In the genomic region with DNA sequence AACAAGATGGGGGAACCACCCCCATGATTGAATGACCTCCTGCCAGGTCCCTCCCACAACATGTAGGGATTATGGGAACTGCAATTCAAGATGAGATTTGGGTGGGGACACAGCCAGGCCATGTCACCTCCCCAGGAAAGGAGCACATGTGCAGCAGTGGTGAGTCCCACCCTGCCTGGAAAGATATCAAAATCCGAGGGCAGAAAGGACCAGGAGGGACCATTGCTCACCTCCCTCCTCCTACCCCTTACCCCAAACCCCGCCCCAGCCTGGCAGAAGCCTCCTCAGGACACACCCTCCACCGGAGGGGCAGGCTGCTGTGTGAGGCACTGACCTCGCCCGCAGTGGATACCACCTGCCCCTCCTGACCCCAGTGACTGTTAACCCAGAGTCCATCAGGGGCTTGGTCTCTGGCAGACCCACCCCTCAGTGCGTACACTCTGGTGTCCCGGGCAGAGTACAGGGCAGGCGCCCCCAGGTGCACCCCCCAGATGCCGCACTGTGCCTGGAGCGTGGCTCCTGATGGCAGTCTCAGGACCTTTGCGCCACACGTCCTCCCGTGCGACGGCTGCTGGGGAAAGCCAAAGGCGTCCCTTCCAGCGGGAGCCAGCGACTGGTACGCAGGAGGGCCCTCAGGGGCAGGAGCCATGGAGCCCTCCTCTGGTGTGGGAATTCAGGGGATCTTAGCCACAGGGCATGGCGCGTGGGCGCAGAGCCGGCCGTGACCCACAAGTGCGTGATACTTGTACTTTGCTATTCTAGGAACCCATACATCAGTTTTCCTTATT, we compare ENCODE assay signal across 12 cellular contexts. TPM values are rescaled to one million over a fixed set of nuclear protein-coding genes. Genes with fewer than 3 reads are reported as not detected.
DNase-seq lines count a peak whose midpoint lies in the region; ATAC-seq, FAIRE-seq and TF ChIP-seq lines count a peak whose summit lies in the region.
"Had no signal": no experiment of that assay in that cellular context is flagged by ENCODE, and none has a peak within 500 bp of the region (broad histone marks: within the 10 kb centered on the region; RNA-seq: fewer than 3 reads in every experiment).

No MANE protein-coding gene starts in this region.

- peaks cover 0 to 17% of the 10 kb centered on the region in 2 experiments for H4K20me1 ChIP-seq in H1 (replicated peaks in 1 of 2; ENCODE audit: control insufficient read depth in 1 of 2, insufficient read depth in 2 of 2, low read length in 2 of 2)

- no peak overlapping the region for H2BK20ac ChIP-seq in H1 (ENCODE audit: low read length)

- no peak overlapping the region for H4K91ac ChIP-seq in H1 (replicated peaks; ENCODE audit: insufficient read length, low read length)

- H3K4me2 ChIP-seq in H1 (ENCODE audit: insufficient read depth in 1 of 2, low read depth in 2 of 2, low read length in 2 of 2): no peak overlapping the region; a peak in 1 of 4 replicates

- no peak for TF ChIP-seq RAD21 in H1 (IDR thresholded peaks at IDR 0.05 in 1 of 2, conservative IDR thresholded peaks at IDR 0.05 in 1 of 2; ENCODE audit: low read depth in 2 of 2, low read length in 2 of 2)

- H3K79me1 ChIP-seq in H1 (ENCODE audit: low read depth, low read length): peaks cover 2% of the 10 kb centered on the region; the same call in 1 of the 2 replicates

- peak overlapping the region; percentile 83; the same call in 1 of the 2 replicates for H2BK5ac ChIP-seq in H1 (ENCODE audit: low read depth, low read length)

- H3K9ac ChIP-seq in HUES6 (ENCODE audit: low read length): peak overlapping the region; percentile 21
- no peak overlapping the region for H3K9ac ChIP-seq in H1 (replicated peaks in 1 of 4; ENCODE audit: extremely low read depth in 1 of 4, low read depth in 3 of 4, low read length in 3 of 4)

- 72% methylated on average over 25 of the region's 25 CpGs; no CpG with 5 or more reads in 1 of the 2 experiments for WGBS in H1 (ENCODE audit: extremely low coverage in 1 of 2, insufficient coverage in 1 of 2, insufficient read length in 1 of 2, insufficient replicate concordance in 2 of 2, low coverage in 1 of 2, low lambda C conversion rate in 2 of 2, missing lambda C conversion rate in 1 of 2), 2 experiments

- H3K4me3 ChIP-seq in AG04450 (ENCODE audit: low read depth, low read length) (no peak overlapping the region), HUES6 (ENCODE audit: low read depth, low read length) (no peak overlapping the region), H1 (ENCODE audit: extremely low read depth in 1 of 4, insufficient read depth in 2 of 4, low read depth in 3 of 4, low read length in 4 of 4) (no peak overlapping the region), neutrophil (ENCODE audit: low read depth in 1 of 2, low read length in 1 of 2) (no peak overlapping the region)

- H3K4me1 ChIP-seq in HUES6 (ENCODE audit: control insufficient read depth, insufficient read depth, low read length) (peaks cover 11% of the 10 kb centered on the region), H1 (replicated peaks in 1 of 4; ENCODE audit: control insufficient read depth in 3 of 4, insufficient read depth in 4 of 4, low read length in 3 of 4) (peaks cover 0 to 9% (median 4%) of the 10 kb centered on the region in 4 experiments; a peak in 5 of 7 replicates), neutrophil (ENCODE audit: control insufficient read depth in 1 of 2, insufficient read depth in 1 of 2, low read depth in 1 of 2, low read length in 1 of 2) (peaks cover under 1 to 3% of the 10 kb centered on the region in 2 experiments)

- H2AFZ ChIP-seq in H1 (ENCODE audit: low read length): no peak overlapping the region

- H3K14ac ChIP-seq in H1 (ENCODE audit: insufficient read length): no peak overlapping the region

- H2BK15ac ChIP-seq in H1 (ENCODE audit: low read length): no peak overlapping the region

- TF ChIP-seq POLR2A in H1 (IDR thresholded peaks at IDR 0.05; ENCODE audit: control extremely low read depth in 1 of 2, low read depth in 2 of 2, low read length in 2 of 2): no peak

- no peak overlapping the region for H2BK12ac ChIP-seq in H1 (ENCODE audit: low read depth, low read length)

- peak overlapping the region; percentile 31 for H3K27ac ChIP-seq in AG04450 (ENCODE audit: low read depth, low read length)
- H3K27ac ChIP-seq in HUES6 (ENCODE audit: low read depth, low read length): no peak overlapping the region
- H3K27ac ChIP-seq in H1 (ENCODE audit: low read depth, low read length): no peak overlapping the region
- peak overlapping the region; percentile 49 for H3K27ac ChIP-seq in neutrophil

- H3K23me2 ChIP-seq in H1 (ENCODE audit: low read depth, low read length): no peaks in the 10 kb centered on the region

- H2AK5ac ChIP-seq in H1 (ENCODE audit: low read depth, low read length): peak overlapping the region; percentile 40; the same call in 1 of the 2 replicates

- no peak overlapping the region for H4K5ac ChIP-seq in H1 (ENCODE audit: insufficient read length, low read depth, low read length)

- TF ChIP-seq EP300 in H1 (IDR thresholded peaks at IDR 0.05; ENCODE audit: borderline replicate concordance in 1 of 2, low read depth in 2 of 2, low read length in 2 of 2): no peak

- POLR2A ChIA-PET in AG04450 (lab: Yijun Ruan, JAX) (interaction anchor here (0.8 to 1.0 kb wide), 2 partner anchors 11 to 26 kb away, joined by 3 to 8 read pairs; no protein-coding TSS in a partner anchor), H1 (lab: Charles Lee; ENCODE audit: partially characterized antibody) (interaction anchor here (1.4 to 3.2 kb wide), 4 partner anchors 11 to 22 kb away, joined by 6 to 29 read pairs (median 12); no protein-coding TSS in a partner anchor)

- TF ChIP-seq CTCF in AG04450 (IDR thresholded peaks at IDR 0.05; ENCODE audit: low read depth, low read length) (no peak), H1 (IDR thresholded peaks at IDR 0.05; ENCODE audit: control extremely low read depth in 1 of 3, insufficient read depth in 1 of 3, low read depth in 1 of 3, low read length in 3 of 3) (no peak), neutrophil (IDR thresholded peaks at IDR 0.05) (no peak)

- no peak overlapping the region for H3K56ac ChIP-seq in H1 (replicated peaks; ENCODE audit: insufficient read length, low read depth, low read length)

- H3K9me3 ChIP-seq in AG04450 (ENCODE audit: control insufficient read depth, insufficient read depth, low read length) (peaks cover 8% of the 10 kb centered on the region; the same call in 1 of the 2 replicates), HUES6 (ENCODE audit: control insufficient read depth, insufficient read depth, low read depth, low read length) (no peaks in the 10 kb centered on the region), H1 (ENCODE audit: insufficient read depth in 2 of 2, low read depth in 1 of 2, low read length in 1 of 2) (no peaks in the 10 kb centered on the region), neutrophil (no peaks in the 10 kb centered on the region)

- H3K27me3 ChIP-seq in AG04450 (ENCODE audit: control insufficient read depth, insufficient read depth, low read length) (no peaks in the 10 kb centered on the region), HUES6 (ENCODE audit: control insufficient read depth, insufficient read depth, low read length) (no peaks in the 10 kb centered on the region), H1 (replicated peaks in 1 of 4; ENCODE audit: control insufficient read depth in 3 of 4, extremely low read depth in 1 of 4, insufficient read depth in 3 of 4, low read length in 3 of 4) (no peaks in the 10 kb centered on the region), neutrophil (no peaks in the 10 kb centered on the region)

- ATAC-seq in HG03457 (IDR thresholded peaks at IDR 0.05; ENCODE audit: unreplicated experiment): no peak
- no peak for ATAC-seq in HG02840 (IDR thresholded peaks at IDR 0.05; ENCODE audit: low FRiP score, unreplicated experiment)

- no peak overlapping the region for H3K23ac ChIP-seq in H1 (ENCODE audit: insufficient read length)

- DNase-seq in AG04450 (ENCODE audit: low read depth, low spot score) (no peak), H1 (ENCODE audit: low read depth in 1 of 2, low spot score in 2 of 2) (peak in 1 of 2 experiments; percentile 70), NCI-H526 treated with DMSO at 0.1 percent for 48 hours (lab: John Stamatoyannopoulos, UW) (no peak), HT-29 (ENCODE audit: low spot score) (no peak)
- DNase-seq: activated B cell treated with CpG ODN at 0.5 μM for 24 hours, activated gamma-delta T cell, COR-L47 had no signal

- peak overlapping the region; percentile 80 for H4K8ac ChIP-seq in H1 (ENCODE audit: extremely low read depth, insufficient read depth, low read length)

- H3K4ac ChIP-seq in H1 (replicated peaks; ENCODE audit: insufficient read length, low read depth, low read length): no peak overlapping the region

- no peak overlapping the region for H2BK120ac ChIP-seq in H1 (replicated peaks; ENCODE audit: low read depth, low read length)

- peaks cover 24% of the 10 kb centered on the region for H3K36me3 ChIP-seq in HUES6 (ENCODE audit: control insufficient read depth, insufficient read depth, low read length)
- peaks cover 0 to 8% (median 5%) of the 10 kb centered on the region in 4 experiments; a peak in 3 of 8 replicates for H3K36me3 ChIP-seq in H1 (ENCODE audit: control insufficient read depth in 2 of 4, insufficient read depth in 4 of 4, low read length in 3 of 4)
- peaks cover 86% of the 10 kb centered on the region for H3K36me3 ChIP-seq in neutrophil

- FAIRE-seq in H1 (lab: Jason Lieb, UNC): no peak
- FAIRE-seq: endometrium had no signal

- CTCF ChIA-PET in AG04450 (lab: Charles Lee) (no interaction called here), H1 (lab: Charles Lee; ENCODE audit: partially characterized antibody) (interaction anchor here (0.7 to 1.4 kb wide), 2 partner anchors 11 kb away, joined by 4 to 13 read pairs; no protein-coding TSS in a partner anchor)

- H3K18ac ChIP-seq in H1 (ENCODE audit: extremely low read depth, low read length): no peak overlapping the region; the same call in 1 of the 2 replicates

- H3K79me2 ChIP-seq in H1 (ENCODE audit: control insufficient read depth in 1 of 2, insufficient read depth in 2 of 2, low read length in 2 of 2): no peaks in the 10 kb centered on the region

RNA-seq across cellular contexts. Expression of gene PDXK, which starts 20.9 kb away (rescaled TPM):
- polyA plus RNA-seq in AG04450 (2011; rRNA removed) (129 and 142 TPM in 2 replicates), H1 (2011; rRNA removed) (78.0 and 98.0 TPM in 2 replicates)
- 163 and 204 TPM in 2 replicates for polyA minus RNA-seq in AG04450 (2011; rRNA and poly(A)+ RNA removed)
- 112 and 116 TPM in 2 replicates for total RNA-seq in H1 (2021; fragmentation: NEBNext Ultra II Directional; extraction: Animal tissue kit (Norgen Biotek cat#: 25700))
- polyA plus RNA-seq in H1 (2011; cell fraction: cytosol; rRNA removed): 101 TPM
- 89.3 TPM for polyA plus RNA-seq in H1 (2011; cell fraction: nucleus; rRNA removed)
- polyA plus RNA-seq in H1 (2012, experiment 1 of 2): 67.6 to 101 TPM (median 96.1 TPM) in 4 replicates
- 57.4 TPM for polyA plus RNA-seq in H1 (2012, experiment 2 of 2)
- 51.4 TPM for polyA plus RNA-seq in H1 (2013, experiment 1 of 2)
- polyA plus RNA-seq in H1 (2013, experiment 2 of 2): 46.9 TPM
- 109 and 120 TPM in 2 replicates for polyA minus RNA-seq in H1 (2011; rRNA and poly(A)+ RNA removed)
- 67.0 TPM for polyA minus RNA-seq in H1 (2011; cell fraction: cytosol; rRNA and poly(A)+ RNA removed)
- 33.6 TPM for polyA minus RNA-seq in H1 (2011; cell fraction: nucleus; rRNA and poly(A)+ RNA removed)
- total RNA-seq in HT-29 (2014; rRNA removed; shearing (Covaris generic)): 193 and 219 TPM in 2 replicates

RNA-seq across cellular contexts. Expression of gene CSTB, which starts 36.3 kb away (rescaled TPM):
- polyA plus RNA-seq in AG04450 (2011; rRNA removed) (54.3 and 62.0 TPM in 2 replicates), H1 (2011; rRNA removed) (63.1 and 64.1 TPM in 2 replicates)
- polyA minus RNA-seq in AG04450 (2011; rRNA and poly(A)+ RNA removed): 29.1 and 31.3 TPM in 2 replicates
- total RNA-seq in H1 (2021; fragmentation: NEBNext Ultra II Directional; extraction: Animal tissue kit (Norgen Biotek cat#: 25700)): 53.8 and 54.5 TPM in 2 replicates
- 51.1 TPM for polyA plus RNA-seq in H1 (2011; cell fraction: cytosol; rRNA removed)
- polyA plus RNA-seq in H1 (2011; cell fraction: nucleus; rRNA removed): 43.7 TPM
- polyA plus RNA-seq in H1 (2012, experiment 1 of 2): 74.6 to 90.9 TPM (median 78.1 TPM) in 4 replicates
- 68.8 TPM for polyA plus RNA-seq in H1 (2012, experiment 2 of 2)
- 121 TPM for polyA plus RNA-seq in H1 (2013, experiment 1 of 2)
- polyA plus RNA-seq in H1 (2013, experiment 2 of 2): 128 TPM
- polyA minus RNA-seq in H1 (2011; rRNA and poly(A)+ RNA removed): 31.5 and 33.0 TPM in 2 replicates
- 17.4 TPM for polyA minus RNA-seq in H1 (2011; cell fraction: cytosol; rRNA and poly(A)+ RNA removed)
- polyA minus RNA-seq in H1 (2011; cell fraction: nucleus; rRNA and poly(A)+ RNA removed): 15.0 TPM
- total RNA-seq in HT-29 (2014; rRNA removed; shearing (Covaris generic)): 49.7 and 55.0 TPM in 2 replicates

RNA-seq across cellular contexts. Expression of gene RRP1, which starts 49.5 kb away (rescaled TPM):
- polyA plus RNA-seq in AG04450 (2011; rRNA removed) (8.2 and 10.6 TPM in 2 replicates), H1 (2011; rRNA removed) (11.6 and 22.8 TPM in 2 replicates)
- 8.5 and 12.2 TPM in 2 replicates for polyA minus RNA-seq in AG04450 (2011; rRNA and poly(A)+ RNA removed)
- total RNA-seq in H1 (2021; fragmentation: NEBNext Ultra II Directional; extraction: Animal tissue kit (Norgen Biotek cat#: 25700)): 54.3 and 55.2 TPM in 2 replicates
- 30.9 TPM for polyA plus RNA-seq in H1 (2011; cell fraction: cytosol; rRNA removed)
- 73.1 TPM for polyA plus RNA-seq in H1 (2011; cell fraction: nucleus; rRNA removed)
- 44.1 to 55.7 TPM (median 49.9 TPM) in 4 replicates for polyA plus RNA-seq in H1 (2012, experiment 1 of 2)
- polyA plus RNA-seq in H1 (2012, experiment 2 of 2): 36.7 TPM
- 34.0 TPM for polyA plus RNA-seq in H1 (2013, experiment 1 of 2)
- 32.3 TPM for polyA plus RNA-seq in H1 (2013, experiment 2 of 2)
- 23.5 and 28.3 TPM in 2 replicates for polyA minus RNA-seq in H1 (2011; rRNA and poly(A)+ RNA removed)
- 18.1 TPM for polyA minus RNA-seq in H1 (2011; cell fraction: cytosol; rRNA and poly(A)+ RNA removed)
- 53.8 TPM for polyA minus RNA-seq in H1 (2011; cell fraction: nucleus; rRNA and poly(A)+ RNA removed)
- 36.4 and 39.3 TPM in 2 replicates for total RNA-seq in HT-29 (2014; rRNA removed; shearing (Covaris generic))

Comparison
In these comparisons a context has a peak if more than half of its experiments do, and no peak if none do; other contexts are left out.
1. H3K27ac ChIP-seq: peak in AG04450 (single experiment) and neutrophil (single experiment); none in HUES6 (single experiment) and H1 (single experiment).